8 cellular contexts compared by ENCODE assay signal in genomic region chr1:155859234-155859829, GRCh38. TPM values are rescaled to one million over a fixed set of nuclear protein-coding genes. Genes with fewer than 3 reads are reported as not detected.
A peak's percentile ranks its signal among the peaks of the same experiment; 100 is the strongest.
DNase-seq lines count a peak whose midpoint lies in the region; ATAC-seq and TF ChIP-seq lines count a peak whose summit lies in the region.

TSS of gene SYT11 (plus strand) at chr1:155859567. CDS start at chr1:155859762, 195 bp downstream.

- H3K27me3 ChIP-seq in NT2/D1 (ENCODE audit: insufficient read depth, insufficient read length) (peaks cover 6% of the 10 kb centered on the region), lung (ENCODE audit: control insufficient read depth, insufficient read depth) (no peaks in the 10 kb centered on the region)
- no peaks in the 10 kb centered on the region for H3K27me3 ChIP-seq in effector memory CD4-positive, alpha-beta T cell (replicated peaks; ENCODE audit: control insufficient read depth, insufficient read depth, low read length, poor library complexity, severe bottlenecking)

- 1% methylated on average over 33 of the region's 33 CpGs for WGBS in lung, 2 donors

- H3K4me1 ChIP-seq in NT2/D1 (ENCODE audit: insufficient read depth, insufficient read length) (peaks cover 8% of the 10 kb centered on the region), lung (ENCODE audit: control insufficient read depth in 2 of 2, insufficient read depth in 2 of 2, low read length in 2 of 2) (peaks cover 4 to 5% of the 10 kb centered on the region in 2 donors)
- H3K4me1 ChIP-seq in effector memory CD4-positive, alpha-beta T cell (ENCODE audit: control insufficient read depth, insufficient read depth, low read length, poor library complexity, severe bottlenecking): peaks cover 7% of the 10 kb centered on the region

- peak within 1 kb of the TSS; percentile 55 for H3K27ac ChIP-seq in effector memory CD4-positive, alpha-beta T cell (ENCODE audit: insufficient read depth, low read length, poor library complexity, severe bottlenecking)
- peak within 1 kb of the TSS; percentile 44 to 84 for H3K27ac ChIP-seq in lung (ENCODE audit: low read depth in 1 of 2, low read length in 1 of 2)

- DNase-seq in COLO668 (lab: John Stamatoyannopoulos, UW; ENCODE audit: unreplicated experiment) (peak; percentile 97), HUDEP-2 (lab: John Stamatoyannopoulos, UW; ENCODE audit: unreplicated experiment in 76 of 76) (peak in 74 of 76 experiments; percentile 41 to 95 (median 90)), NT2/D1 (ENCODE audit: low read depth, low spot score) (peak; percentile 98), lung (ENCODE audit: low spot score) (peak; percentile 97)
- DNase-seq in activated CD8-positive, alpha-beta memory T cell treated with anti-CD3 and anti-CD28 coated beads for 48 hours (ENCODE audit: low read depth in 2 of 3, low spot score in 2 of 3): peak; percentile 82 to 93 (median 89)
- peak; percentile 86 to 90 (median 87) for DNase-seq in effector memory CD4-positive, alpha-beta T cell
- DNase-seq in stimulated activated CD4-positive, alpha-beta T cell treated with anti-CD3 and anti-CD28 coated beads, TNF-alpha, amount 100 ng/mL, for 24 hours (ENCODE audit: low read depth in 3 of 3): peak; percentile 86 to 96 (median 91)

- H3K36me3 ChIP-seq in NT2/D1 (ENCODE audit: insufficient read depth, insufficient read length, low read length) (peaks cover 12% of the 10 kb centered on the region), lung (ENCODE audit: control insufficient read depth in 2 of 2, insufficient read depth in 2 of 2, low read length in 2 of 2) (peaks cover under 1 to 5% of the 10 kb centered on the region in 2 donors)
- H3K36me3 ChIP-seq in effector memory CD4-positive, alpha-beta T cell (ENCODE audit: control insufficient read depth, insufficient read depth, low read length): no peaks in the 10 kb centered on the region

- no peak for TF ChIP-seq CTCF in lung (IDR thresholded peaks at IDR 0.05; ENCODE audit: control extremely low read depth, extremely low read depth)

- H3K9me3 ChIP-seq in NT2/D1 (ENCODE audit: insufficient read depth, low read length): no peaks in the 10 kb centered on the region
- no peaks in the 10 kb centered on the region for H3K9me3 ChIP-seq in effector memory CD4-positive, alpha-beta T cell (ENCODE audit: control insufficient read depth, low read length)
- no peaks in the 10 kb centered on the region for H3K9me3 ChIP-seq in lung (ENCODE audit: control insufficient read depth in 2 of 2, insufficient read depth in 1 of 2, low read length in 1 of 2)

- H3K4me3 ChIP-seq in NT2/D1 (ENCODE audit: insufficient read length, low read depth) (peak within 1 kb of the TSS; percentile 52), lung (peak within 1 kb of the TSS; percentile 21)
- H3K4me3 ChIP-seq in effector memory CD4-positive, alpha-beta T cell (ENCODE audit: insufficient read depth, low read depth, low read length, poor library complexity, severe bottlenecking): peak within 1 kb of the TSS; percentile 24

- peak within 1 kb of the TSS; percentile 79 for H3K9ac ChIP-seq in NT2/D1 (ENCODE audit: insufficient read length, low read depth)

- ATAC-seq in GM21381 (IDR thresholded peaks at IDR 0.05; ENCODE audit: unreplicated experiment) (peak; percentile 56), lung (ENCODE audit: insufficient read depth, low FRiP score) (peak; percentile 94)

RNA-seq across cellular contexts. Expression of gene SYT11, which starts in this region (rescaled TPM):
- 10 to 100 TPM in 1 of 2 donors, 1 to 10 TPM in 1; 9.0 to 22.4 TPM for total RNA-seq in lung
- polyA plus RNA-seq in lung: 1 to 10 TPM in 1 of 2 donors, under 1 TPM in 1; 0.91 to 7.3 TPM

Comparison
In these comparisons a context has a peak if more than half of its experiments do, and no peak if none do; other contexts are left out.
1. Peak in every context shown above with its lines: DNase-seq, ATAC-seq, H3K4me3 ChIP-seq and H3K27ac ChIP-seq.